8 cellular contexts compared by ENCODE assay signal in genomic region chr6:31862344-31863235, GRCh38. TPM values are rescaled to one million over a fixed set of nuclear protein-coding genes. Genes with fewer than 3 reads are reported as not detected.
DNase-seq lines count a peak whose midpoint lies in the region; ATAC-seq and TF ChIP-seq lines count a peak whose summit lies in the region.

NEU1 (minus strand) TSS chr6:31862821; CDS start chr6:31862776, 45 bp downstream.

- ATAC-seq in HG02885 (IDR thresholded peaks at IDR 0.05; ENCODE audit: poor library complexity, unreplicated experiment) (peak; percentile 92), T-helper 17 cell (peak; percentile 95), left cardiac atrium (peak; percentile 98), upper lobe of right lung (peak; percentile 97)

- TF ChIP-seq CTCF in upper lobe of right lung (IDR thresholded peaks at IDR 0.05): no peak

- no peaks in the 10 kb centered on the region for H3K27me3 Mint-ChIP-seq in T-helper 17 cell

- peak within 1 kb of the TSS; percentile 88 for H3K4me3 ChIP-seq in upper lobe of right lung

- H3K9me3 ChIP-seq in T-helper 17 cell (ENCODE audit: control insufficient read depth, low read length, poor library complexity, severe bottlenecking): no peaks in the 10 kb centered on the region
- no peaks in the 10 kb centered on the region for H3K9me3 ChIP-seq in upper lobe of right lung

- peak; percentile 99 for TF ChIP-seq POLR2A in GM15510 (IDR thresholded peaks at IDR 0.05; ENCODE audit: borderline replicate concordance, extremely low read depth, insufficient read length)

- H3K4me1 ChIP-seq in upper lobe of right lung: peaks cover 6% of the 10 kb centered on the region

- H3K27me3 ChIP-seq in upper lobe of right lung: no peaks in the 10 kb centered on the region

- peaks cover 39% of the 10 kb centered on the region for H3K36me3 ChIP-seq in upper lobe of right lung

- H3K4me3 Mint-ChIP-seq in T-helper 17 cell: peak within 1 kb of the TSS; percentile 96

- DNase-seq in NCI-H1694 treated with DMSO at 0.1 percent for 48 hours (lab: John Stamatoyannopoulos, UW) (peak; percentile 98), T-helper 17 cell (peak; percentile 95 to 99 (median 96)), amygdala (lab: John Stamatoyannopoulos, UW) (peak; percentile 64 to 100 (median 100)), left cardiac atrium (peak; percentile 100), posterior vena cava (ENCODE audit: low spot score) (peak; percentile 100), upper lobe of right lung (peak; percentile 100)

- intact Hi-C loops in left cardiac atrium (cut with DNase I) (no loop called here), posterior vena cava (cut with DNase I) (loop anchor here in 1 of 2 donors (1.0 kb wide), 1 partner anchor 41 kb away; no protein-coding TSS in a partner anchor), upper lobe of right lung (cut with DNase I) (no loop called here)

- H3K36me3 Mint-ChIP-seq in T-helper 17 cell (ENCODE audit: low read depth): no peaks in the 10 kb centered on the region

- peaks cover 21% of the 10 kb centered on the region for H3K4me1 Mint-ChIP-seq in T-helper 17 cell

- peak within 1 kb of the TSS; percentile 97 for H3K27ac Mint-ChIP-seq in T-helper 17 cell

- peak within 1 kb of the TSS; percentile 85 for H3K27ac ChIP-seq in upper lobe of right lung

RNA-seq across cellular contexts. Expression of gene NEU1, which starts in this region (rescaled TPM):
- total RNA-seq in T-helper 17 cell (10 to 100 TPM; 27.1 to 29.6 TPM), left cardiac atrium (10 to 100 TPM; 26.8 to 31.8 TPM), posterior vena cava (10 to 100 TPM; 22.2 to 29.0 TPM), upper lobe of right lung (81.0 TPM)

Comparison
In these comparisons a context has a peak if more than half of its experiments do, and no peak if none do; other contexts are left out.
1. Peak in every context shown above with its lines: DNase-seq, ATAC-seq, H3K4me3 ChIP-seq and H3K27ac ChIP-seq.